ENCODE assay signal across 29 cellular contexts in the genomic region with DNA sequence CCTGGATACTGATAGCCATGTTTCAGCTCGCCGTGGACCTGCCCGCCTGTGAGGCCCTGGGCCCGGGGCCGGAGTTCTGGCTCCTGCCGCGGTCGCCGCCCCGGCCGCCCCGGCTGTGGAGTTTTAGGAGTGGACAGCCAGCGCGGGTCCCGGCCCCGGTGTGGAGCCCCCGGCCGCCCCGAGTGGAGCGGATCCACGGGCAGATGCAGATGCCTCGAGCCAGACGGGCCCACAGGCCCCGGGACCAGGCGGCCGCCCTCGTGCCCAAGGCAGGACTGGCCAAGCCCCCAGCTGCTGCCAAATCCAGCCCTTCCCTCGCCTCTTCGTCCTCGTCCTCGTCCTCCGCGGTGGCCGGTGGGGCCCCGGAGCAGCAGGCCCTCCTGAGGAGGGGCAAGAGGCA. TPM values are rescaled to one million over a fixed set of nuclear protein-coding genes. Genes with fewer than 3 reads are reported as not detected.
"Had no signal": no experiment of that assay in that cellular context is flagged by ENCODE, and none has a peak within 500 bp of the region (broad histone marks: within the 10 kb centered on the region; RNA-seq: fewer than 3 reads in every experiment).

No MANE protein-coding gene starts in this region.

- H3K27ac ChIP-seq: ascending aorta, cardiac muscle cell, VCaP had no signal

- ATAC-seq: activated CD8-positive, alpha-beta memory T cell treated with anti-CD3 and anti-CD28 coated beads, Interleukin-2, amount 10 ng/mL, durations not matched to agents 7 days and 5 days; activated CD8-positive, alpha-beta T cell treated with anti-CD3 and anti-CD28 coated beads, Interleukin-2, amount 10 ng/mL, durations not matched to agents 7 days and 5 days; activated naive CD8-positive, alpha-beta T cell treated with anti-CD3 and anti-CD28 coated beads, Interleukin-2, amount 50 U/mL, for 24 hours had no signal

- H3K27me3 ChIP-seq: ascending aorta had no signal

- H3K9me3 ChIP-seq: ascending aorta had no signal

- H3K4me3 ChIP-seq: ascending aorta, cardiac muscle cell had no signal

- H3K36me3 ChIP-seq: ascending aorta, cardiac muscle cell had no signal

- H3K4me1 ChIP-seq: ascending aorta had no signal

- DNase-seq: activated B cell treated with CpG ODN at 0.5 μM for 24 hours; activated CD4-positive, alpha-beta memory T cell treated with anti-CD3 and anti-CD28 coated beads, Interleukin-2, amount 10 ng/mL, durations not matched to agents 7 days and 5 days; activated CD4-positive, alpha-beta T cell treated with anti-CD3 and anti-CD28 coated beads for 4 hours; activated CD4-positive, alpha-beta T cell treated with anti-CD3 and anti-CD28 coated beads, Interleukin-2, amount 10 ng/mL, durations not matched to agents 24 days and 14 days; activated CD4-positive, alpha-beta T cell treated with anti-CD3 and anti-CD28 coated beads, Interleukin-2, amount 50 U/mL, for 1 hour; activated CD4-positive, alpha-beta T cell treated with anti-CD3 and anti-CD28 coated beads, Interleukin-2, amount 50 U/mL, for 4 hours; activated CD4-positive, CD25-positive, alpha-beta regulatory T cell treated with anti-CD3 and anti-CD28 coated beads, Interleukin-2, amount 50 U/mL, for 72 hours; activated CD8-positive, alpha-beta memory T cell treated with anti-CD3 and anti-CD28 coated beads for 24 hours; activated CD8-positive, alpha-beta memory T cell treated with anti-CD3 and anti-CD28 coated beads, Interleukin-2, amount 10 ng/mL, durations not matched to agents 7 days and 5 days; activated CD8-positive, alpha-beta memory T cell treated with anti-CD3 and anti-CD28 coated beads, Interleukin-2, amount 50 U/mL, for 48 hours; activated CD8-positive, alpha-beta T cell treated with anti-CD3 and anti-CD28 coated beads, Interleukin-2, amount 10 ng/mL, durations not matched to agents 7 days and 5 days; activated effector memory CD4-positive, alpha-beta T cell treated with Interleukin-2 at 50 U/mL for 16 hours; activated gamma-delta T cell; activated naive CD4-positive, alpha-beta T cell treated with anti-CD3 and anti-CD28 coated beads, Interleukin-2, amount 10 ng/mL, durations not matched to agents 7 days and 5 days; activated naive CD4-positive, alpha-beta T cell treated with Interleukin-2 at 50 U/mL for 16 hours; activated naive CD8-positive, alpha-beta T cell treated with anti-CD3 and anti-CD28 coated beads, Interleukin-2, amount 10 ng/mL, durations not matched to agents 7 days and 5 days; activated naive CD8-positive, alpha-beta T cell treated with anti-CD3 and anti-CD28 coated beads, Interleukin-2, amount 50 U/mL, for 24 hours; activated T-cell treated with anti-CD3 and anti-CD28 coated beads, Interleukin-2, amount 50 U/mL, for 24 hours; activated T-cell treated with anti-CD3 and anti-CD28 coated beads, Interleukin-2, amount 50 U/mL, for 48 hours; central memory CD4-positive, alpha-beta T cell; cerebellar nuclear complex; T-helper 1 cell; T-helper 2 cell; T-helper 9 cell had no signal

RNA-seq across cellular contexts. Expression of gene AJAP1, which starts 57.5 kb away (rescaled TPM):
- total RNA-seq: activated B cell treated with CpG ODN at 0.5 μM for 24 hours; activated CD4-positive, alpha-beta memory T cell treated with anti-CD3 and anti-CD28 coated beads, Interleukin-2, amount 10 ng/mL, durations not matched to agents 7 days and 5 days; activated CD4-positive, alpha-beta T cell treated with anti-CD3 and anti-CD28 coated beads, Interleukin-2, amount 10 ng/mL, durations not matched to agents 24 days and 14 days; activated CD8-positive, alpha-beta memory T cell treated with anti-CD3 and anti-CD28 coated beads, Interleukin-2, amount 10 ng/mL, durations not matched to agents 7 days and 5 days; activated CD8-positive, alpha-beta T cell treated with anti-CD3 and anti-CD28 coated beads, Interleukin-2, amount 10 ng/mL, durations not matched to agents 7 days and 5 days; activated naive CD8-positive, alpha-beta T cell treated with anti-CD3 and anti-CD28 coated beads, Interleukin-2, amount 10 ng/mL, durations not matched to agents 7 days and 5 days; activated T-helper 2 cell treated with anti-CD3 and anti-CD28 coated beads, Interferon-gamma antibody, Interleukin-2, Interleukin-4, amounts not matched to agents 10 μg/mL and 5 μg/mL and 100 μg/mL, durations not matched to agents 14 hours and 24 hours and 36 hours; cardiac muscle cell; chondrocyte had no signal
- polyA plus RNA-seq: cardiac muscle cell had no signal
